8 cellular contexts compared by ENCODE assay signal in genomic region chr6:27478706-27479318, GRCh38. TPM values are rescaled to one million over a fixed set of nuclear protein-coding genes. Genes with fewer than 3 reads are reported as not detected.
DNase-seq lines count a peak whose midpoint lies in the region; ATAC-seq and TF ChIP-seq lines count a peak whose summit lies in the region.

No MANE protein-coding gene starts in this region.

- H3K36me3 Mint-ChIP-seq in T-helper 17 cell (ENCODE audit: low read depth), result no peaks in the 10 kb centered on the region

- no peak overlapping the region for H3K4me3 Mint-ChIP-seq in T-helper 17 cell

- WGBS in right cardiac atrium, result under 1% methylated on average over 28 of the region's 28 CpGs
- WGBS in aorta, 2 donors, result 0% methylated on average over 28 of the region's 28 CpGs

- H3K4me1 Mint-ChIP-seq in T-helper 17 cell, result peaks cover 2% of the 10 kb centered on the region

- H3K27me3 Mint-ChIP-seq in T-helper 17 cell, result no peaks in the 10 kb centered on the region

- TF ChIP-seq CTCF in GM12875 (IDR thresholded peaks at IDR 0.05; ENCODE audit: borderline replicate concordance, insufficient read depth, low read depth, low read length), result no peak
- TF ChIP-seq CTCF in ascending aorta (IDR thresholded peaks at IDR 0.05), result no peak

- H3K27ac ChIP-seq in ascending aorta (peak overlapping the region; percentile 98 to 99), right cardiac atrium (ENCODE audit: low read length) (peak overlapping the region; percentile 99), rectal smooth muscle tissue (ENCODE audit: low read depth, low read length) (peak overlapping the region; percentile 96), aorta (ENCODE audit: low read depth in 1 of 2, low read length in 2 of 2) (peak overlapping the region; percentile 92 to 100)

- H3K9me3 ChIP-seq in T-helper 17 cell (ENCODE audit: control insufficient read depth, low read length, poor library complexity, severe bottlenecking) (no peaks in the 10 kb centered on the region), ascending aorta (no peaks in the 10 kb centered on the region), right cardiac atrium (ENCODE audit: control insufficient read depth, low read length) (no peaks in the 10 kb centered on the region), aorta (ENCODE audit: control insufficient read depth, low read length) (no peaks in the 10 kb centered on the region)

- H3K4me3 ChIP-seq in GM12875 (ENCODE audit: low read depth, low read length) (peak overlapping the region; percentile 48), ascending aorta (peak overlapping the region; percentile 77 to 94), right cardiac atrium (ENCODE audit: low read length) (peak overlapping the region; percentile 92), rectal smooth muscle tissue (ENCODE audit: low read length) (peak overlapping the region; percentile 77), aorta (ENCODE audit: low read length in 2 of 2) (peak overlapping the region; percentile 93 to 100)

- H3K27me3 ChIP-seq in ascending aorta (no peaks in the 10 kb centered on the region), right cardiac atrium (ENCODE audit: control insufficient read depth, insufficient read depth) (no peaks in the 10 kb centered on the region), rectal smooth muscle tissue (ENCODE audit: control insufficient read depth, insufficient read depth, low read length) (no peaks in the 10 kb centered on the region), aorta (ENCODE audit: control insufficient read depth in 1 of 2, insufficient read depth in 2 of 2, low read length in 1 of 2) (no peaks in the 10 kb centered on the region)

- DNase-seq in NCI-H1417 treated with DMSO at 0.1 percent for 48 hours (lab: John Stamatoyannopoulos, UW) (peak; percentile 63), T-helper 17 cell (peak; percentile 52 to 82 (median 76)), ascending aorta (ENCODE audit: low spot score in 2 of 2) (peak; percentile 76 to 95), right cardiac atrium (peak; percentile 89 to 96 (median 94)), aorta (peak; percentile 92 to 95)

- ATAC-seq in HG02840 (IDR thresholded peaks at IDR 0.05; ENCODE audit: low FRiP score, unreplicated experiment) (peak; percentile 52), T-helper 17 cell (peak; percentile 61), right cardiac atrium (peak; percentile 96), aorta (ENCODE audit: low FRiP score) (peak; percentile 97)

- no peak overlapping the region for H3K27ac Mint-ChIP-seq in T-helper 17 cell

- intact Hi-C loops in ascending aorta (cut with DNase I), result loop anchor here (1.0 to 10.0 kb wide), 11 partner anchors 24 to 1457 kb away; partner anchors contain the start of gene ABT1
- intact Hi-C loops in right cardiac atrium (cut with DNase I), result loop anchor here in 2 of 4 donors (10.0 kb wide), 2 partner anchors 294 to 1446 kb away; partner anchors contain the start of gene TRIM27 (in 1 of the 2)
- intact Hi-C loops in aorta (cut with DNase I), result loop anchor here (5.0 to 10.0 kb wide), 7 partner anchors 92 to 1284 kb away; partner anchors contain the start of gene ZNF391 (in 1 of the 2)

- peak overlapping the region; percentile 53 for H3K9ac ChIP-seq in rectal smooth muscle tissue (ENCODE audit: low read length)

- H3K4me1 ChIP-seq in ascending aorta, result no peaks in the 10 kb centered on the region
- H3K4me1 ChIP-seq in right cardiac atrium (ENCODE audit: control insufficient read depth, insufficient read depth, low read length), result no peaks in the 10 kb centered on the region
- no peaks in the 10 kb centered on the region for H3K4me1 ChIP-seq in rectal smooth muscle tissue (ENCODE audit: control insufficient read depth, insufficient read depth, low read length)
- no peaks in the 10 kb centered on the region for H3K4me1 ChIP-seq in aorta (ENCODE audit: control insufficient read depth in 1 of 2, insufficient read depth in 2 of 2, low read length in 2 of 2)

- H3K36me3 ChIP-seq in ascending aorta (no peaks in the 10 kb centered on the region), rectal smooth muscle tissue (ENCODE audit: control insufficient read depth, insufficient read depth, low read length) (no peaks in the 10 kb centered on the region), aorta (ENCODE audit: control insufficient read depth in 1 of 2, insufficient read depth in 2 of 2, low read length in 1 of 2) (no peaks in the 10 kb centered on the region)

RNA-seq across cellular contexts. Expression of gene ZNF184, which starts 5.9 kb away (rescaled TPM):
- total RNA-seq in T-helper 17 cell, result 10 to 100 TPM in 1 of 2 donors, 1 to 10 TPM in 1; 9.8 to 12.5 TPM
- total RNA-seq in ascending aorta, result 2.1 TPM
- total RNA-seq in right cardiac atrium, result 1 to 10 TPM; 3.3 to 5.1 (median 4.5) TPM
- polyA plus RNA-seq in right cardiac atrium, result 1.9 TPM
- total RNA-seq in aorta, result 1 to 10 TPM; 5.3 to 8.0 TPM
- 1 to 10 TPM; 2.3 to 2.5 TPM for polyA plus RNA-seq in aorta

Comparison
In these comparisons a context has a peak if more than half of its experiments do, and no peak if none do; other contexts are left out.
1. Peak in every context shown above with its lines: DNase-seq, ATAC-seq, H3K4me3 ChIP-seq and H3K27ac ChIP-seq.